In genomic region chr10:122475581-122475980, GRCh38 we compare ENCODE assay signal across 11 cellular contexts. TPM values are rescaled to one million over a fixed set of nuclear protein-coding genes. Genes with fewer than 3 reads are reported as not detected.
DNase-seq lines count a peak whose midpoint lies in the region; ATAC-seq lines count a peak whose summit lies in the region.
"Had no signal": no experiment of that assay in that cellular context is flagged by ENCODE, and none has a peak within 500 bp of the region (broad histone marks: within the 10 kb centered on the region; RNA-seq: fewer than 3 reads in every experiment).

No MANE protein-coding gene starts in this region.

- no peak overlapping the region for H3K4me3 ChIP-seq in H7 (ENCODE audit: insufficient read depth, low read depth, low read length)
- peak overlapping the region; percentile 6 for H3K4me3 ChIP-seq in skeletal muscle satellite cell (ENCODE audit: low read length)

- H3K36me3 ChIP-seq in H7 (replicated peaks; ENCODE audit: control insufficient read depth, insufficient read depth, low read length) (no peaks in the 10 kb centered on the region), skeletal muscle satellite cell (ENCODE audit: insufficient read depth, low read length) (peaks cover 29% of the 10 kb centered on the region)

- no peaks in the 10 kb centered on the region for H3K27me3 ChIP-seq in H7 (ENCODE audit: control insufficient read depth, insufficient read depth, low read length)
- no peaks in the 10 kb centered on the region for H3K27me3 ChIP-seq in skeletal muscle satellite cell (ENCODE audit: control insufficient read depth, insufficient read depth, low read length)

- no peaks in the 10 kb centered on the region for H3K36me3 Mint-ChIP-seq in activated naive CD4-positive, alpha-beta T cell treated with anti-CD3 and anti-CD28 coated beads, Interleukin-2, amount 50 U/mL, for 72 hours
- H3K36me3 Mint-ChIP-seq: mesothelial cell of epicardium had no signal

- peak overlapping the region; percentile 24 for H3K9ac ChIP-seq in skeletal muscle satellite cell (ENCODE audit: low read depth, low read length)

- peak overlapping the region; percentile 63 for H3K27ac ChIP-seq in caudate nucleus (ENCODE audit: low read depth, low read length)

- peak; percentile 69 for DNase-seq in H7
- DNase-seq in caudate nucleus (lab: John Stamatoyannopoulos, UW): peak in 3 of 61 donors; percentile 44 to 54 (median 47)
- peak; percentile 44 for DNase-seq in iPS-NIHi7 (ENCODE audit: extremely low spot score)
- DNase-seq in activated CD4-positive, CD25-positive, alpha-beta regulatory T cell treated with anti-CD3 and anti-CD28 coated beads, Interleukin-2, amount 50 U/mL, for 72 hours: no peak
- no peak for DNase-seq in KG1 (lab: John Stamatoyannopoulos, UW)
- no peak for DNase-seq in activated naive CD4-positive, alpha-beta T cell treated with anti-CD3 and anti-CD28 coated beads, Interleukin-2, amount 50 U/mL, for 72 hours (ENCODE audit: low spot score in 2 of 2)
- DNase-seq in EL: no peak
- DNase-seq: activated CD4-positive, alpha-beta T cell treated with anti-CD3 and anti-CD28 coated beads for 4 hours; activated effector memory CD4-positive, alpha-beta T cell treated with anti-CD3 and anti-CD28 coated beads, Interleukin-2, amount 50 U/mL, for 16 hours had no signal

- ATAC-seq in activated naive CD4-positive, alpha-beta T cell treated with anti-CD3 and anti-CD28 coated beads, Interleukin-2, amount 50 U/mL, for 72 hours: no peak

- H3K9me3 ChIP-seq in skeletal muscle satellite cell (replicated peaks; ENCODE audit: low read length): no peaks in the 10 kb centered on the region

- H3K4me2 ChIP-seq in skeletal muscle satellite cell (ENCODE audit: low read length): peak overlapping the region; percentile 52

- H3K27ac Mint-ChIP-seq in activated naive CD4-positive, alpha-beta T cell treated with anti-CD3 and anti-CD28 coated beads, Interleukin-2, amount 50 U/mL, for 72 hours: no peak overlapping the region

- H3K4me1 ChIP-seq in skeletal muscle satellite cell (ENCODE audit: control insufficient read depth, insufficient read depth, low read length): peaks cover 43% of the 10 kb centered on the region

- H3K9me3 Mint-ChIP-seq in activated naive CD4-positive, alpha-beta T cell treated with anti-CD3 and anti-CD28 coated beads, Interleukin-2, amount 50 U/mL, for 72 hours: no peaks in the 10 kb centered on the region
- H3K9me3 Mint-ChIP-seq: mesothelial cell of epicardium had no signal

RNA-seq across cellular contexts. Expression of gene HTRA1, which starts 14.2 kb away (rescaled TPM):
- 11.5 and 14.5 TPM in 2 replicates for total RNA-seq in H7 (2014; rRNA removed; shearing (Covaris generic))
- total RNA-seq in skeletal muscle satellite cell (2012; rRNA removed): 186 and 200 TPM in 2 replicates
- not detected for total RNA-seq in activated naive CD4-positive, alpha-beta T cell treated with anti-CD3 and anti-CD28 coated beads, Interleukin-2, amount 50 U/mL, for 72 hours

RNA-seq across cellular contexts. Expression of gene ARMS2, which starts 21.1 kb away (rescaled TPM):
- total RNA-seq in H7 (2014; rRNA removed; shearing (Covaris generic)): not detected in 2 replicates
- not detected in 2 replicates for total RNA-seq in skeletal muscle satellite cell (2012; rRNA removed)
- total RNA-seq in activated naive CD4-positive, alpha-beta T cell treated with anti-CD3 and anti-CD28 coated beads, Interleukin-2, amount 50 U/mL, for 72 hours: under 1 TPM in 1 of 2 donors, not detected in 1; 0.43 TPM
- total RNA-seq: mesothelial cell of epicardium had no signal

Comparison
In these comparisons a context has a peak if more than half of its experiments do, and no peak if none do; other contexts are left out.
1. DNase-seq: peak in H7 (single experiment) and iPS-NIHi7 (single experiment); none in activated CD4-positive, CD25-positive, alpha-beta regulatory T cell treated with anti-CD3 and anti-CD28 coated beads, Interleukin-2, amount 50 U/mL, for 72 hours (single experiment), KG1 (single experiment), activated naive CD4-positive, alpha-beta T cell treated with anti-CD3 and anti-CD28 coated beads, Interleukin-2, amount 50 U/mL, for 72 hours (0 of 2) and EL (single experiment).
2. RNA of gene HTRA1, which starts 14.2 kb away (total RNA-seq): 11.5 to 14.5 TPM in H7; not detected in activated naive CD4-positive, alpha-beta T cell treated with anti-CD3 and anti-CD28 coated beads, Interleukin-2, amount 50 U/mL, for 72 hours; every median in the first group is over 10 times any median in the second.